In genomic region chr17:82107341-82107860, GRCh38 we compare ENCODE assay signal across 9 cellular contexts. TPM values are rescaled to one million over a fixed set of nuclear protein-coding genes. Genes with fewer than 3 reads are reported as not detected.
A peak's percentile ranks its signal among the peaks of the same experiment; 100 is the strongest.
DNase-seq lines count a peak whose midpoint lies in the region; ATAC-seq, FAIRE-seq and TF ChIP-seq lines count a peak whose summit lies in the region.
"Had no signal": no experiment of that assay in that cellular context is flagged by ENCODE, and none has a peak within 500 bp of the region (broad histone marks: within the 10 kb centered on the region; RNA-seq: fewer than 3 reads in every experiment).

No MANE protein-coding gene starts in this region.

- peak; percentile 59 to 62 for DNase-seq in A549 (ENCODE audit: low read depth in 1 of 2, low spot score in 1 of 2)
- DNase-seq in DMS114 treated with DMSO at 0.1 percent for 48 hours (lab: John Stamatoyannopoulos, UW; ENCODE audit: unreplicated experiment), result peak; percentile 13
- peak; percentile 72 for DNase-seq in kidney
- DNase-seq in small intestine, result no peak
- DNase-seq in occipital lobe (lab: John Stamatoyannopoulos, UW), result no peak
- DNase-seq: cerebellar nuclear complex had no signal

- no peak overlapping the region for H3K4me2 ChIP-seq in A549
- H3K4me2 ChIP-seq in SU-DHL-6 (ENCODE audit: low read depth, low read length, poor library complexity, severe bottlenecking), result no peak overlapping the region

- FAIRE-seq in A549 (lab: Jason Lieb, UNC) (no peak), kidney (lab: Jason Lieb, UNC) (no peak), small intestine (lab: Jason Lieb, UNC) (no peak)

- H2AFZ ChIP-seq in SU-DHL-6 (ENCODE audit: low read depth, low read length, severe bottlenecking), result no peak overlapping the region

- H3K4me3 ChIP-seq in A549 (no peak overlapping the region), SU-DHL-6 (ENCODE audit: insufficient read depth, low read length, poor library complexity, severe bottlenecking) (no peak overlapping the region), kidney (ENCODE audit: low read length in 2 of 2) (no peak overlapping the region), small intestine (ENCODE audit: low read depth in 1 of 2, low read length in 2 of 2) (no peak overlapping the region)

- H3K36me3 ChIP-seq in SU-DHL-6 (ENCODE audit: low read length), result no peaks in the 10 kb centered on the region
- peaks cover 0 to 2% of the 10 kb centered on the region in 2 donors for H3K36me3 ChIP-seq in kidney (ENCODE audit: control insufficient read depth in 1 of 2, insufficient read depth in 2 of 2, low read length in 2 of 2)
- H3K36me3 ChIP-seq in small intestine (ENCODE audit: control insufficient read depth in 2 of 2, insufficient read depth in 2 of 2, low read length in 2 of 2), result no peaks in the 10 kb centered on the region

- POLR2A ChIA-PET in A549 (lab: Yijun Ruan, JAX), result interaction anchor here (1.7 kb wide), 1 partner anchor 9 kb away, joined by 10 read pairs; the partner anchor contains the start of gene FASN

- H3K9me3 ChIP-seq in A549 (no peaks in the 10 kb centered on the region), SU-DHL-6 (ENCODE audit: insufficient read depth, low read length) (no peaks in the 10 kb centered on the region), kidney (ENCODE audit: control insufficient read depth in 1 of 2, low read length in 2 of 2) (no peaks in the 10 kb centered on the region), small intestine (ENCODE audit: control insufficient read depth, low read depth) (no peaks in the 10 kb centered on the region)

- no peak for TF ChIP-seq EP300 in A549 (IDR thresholded peaks at IDR 0.05)

- no peak for TF ChIP-seq RAD21 in A549 (conservative IDR thresholded peaks at IDR 0.05 in 1 of 2, IDR thresholded peaks at IDR 0.05 in 1 of 2)

- no peak overlapping the region for H3K9ac ChIP-seq in SU-DHL-6 (ENCODE audit: low read length)
- no peak overlapping the region for H3K9ac ChIP-seq in kidney (ENCODE audit: low read length in 2 of 2)

- peaks cover 6% of the 10 kb centered on the region for H3F3A ChIP-seq in SU-DHL-6 (ENCODE audit: insufficient read depth)

- intact Hi-C loops in kidney (cut with DNase I), result no loop called here

- peak; percentile 48 to 49 for ATAC-seq in A549
- ATAC-seq in HG02571 (IDR thresholded peaks at IDR 0.05; ENCODE audit: unreplicated experiment), result no peak
- ATAC-seq in HG03095 (IDR thresholded peaks at IDR 0.05; ENCODE audit: unreplicated experiment), result no peak

- H4K20me1 ChIP-seq in SU-DHL-6 (ENCODE audit: low read depth, low read length), result no peaks in the 10 kb centered on the region

- H3K27ac ChIP-seq in A549 (no peak overlapping the region; a peak in 1 of 6 replicates), SU-DHL-6 (ENCODE audit: low read depth, low read length) (no peak overlapping the region), kidney (ENCODE audit: low read depth in 2 of 2, low read length in 2 of 2) (no peak overlapping the region), small intestine (ENCODE audit: low read depth in 1 of 2, low read length in 1 of 2) (peak overlapping the region in 1 of 2 donors; percentile 77)

- CTCF ChIA-PET in A549 (lab: Yijun Ruan, JAX), result interaction anchor here (0.6 to 4.2 kb wide), 10 partner anchors 8 to 86 kb away, joined by 3 to 35 read pairs (median 3); partner anchors contain the start of gene FASN

- TF ChIP-seq POLR2A in A549 (IDR thresholded peaks at IDR 0.05; ENCODE audit: low read length), result no peak

- H3K27me3 ChIP-seq in SU-DHL-6 (ENCODE audit: low read length) (no peaks in the 10 kb centered on the region), small intestine (ENCODE audit: control insufficient read depth in 2 of 2, insufficient read depth in 2 of 2, low read length in 2 of 2) (no peaks in the 10 kb centered on the region)

- H3K79me2 ChIP-seq in SU-DHL-6 (ENCODE audit: insufficient read depth, low read length), result no peaks in the 10 kb centered on the region

- peaks cover 40% of the 10 kb centered on the region for H3K4me1 ChIP-seq in A549
- peaks cover 21 to 34% of the 10 kb centered on the region in 2 donors for H3K4me1 ChIP-seq in kidney (ENCODE audit: control insufficient read depth in 1 of 2, insufficient read depth in 1 of 2, low read depth in 1 of 2, low read length in 2 of 2)
- H3K4me1 ChIP-seq in small intestine (ENCODE audit: control insufficient read depth in 2 of 2, insufficient read depth in 1 of 2, low read depth in 1 of 2, low read length in 1 of 2), result peaks cover 0 to 6% of the 10 kb centered on the region in 2 donors

- no peaks in the 10 kb centered on the region for H3K9me2 ChIP-seq in SU-DHL-6 (replicated peaks; ENCODE audit: insufficient read depth, low read length)

- TF ChIP-seq CTCF in A549 (IDR thresholded peaks at IDR 0.05) (0 out of 3 replicates have a peak, but pooled peaks have one; percentile 8), SU-DHL-6 (IDR thresholded peaks at IDR 0.05; ENCODE audit: insufficient read depth, low read length, poor library complexity, severe bottlenecking) (peak; percentile 20), kidney (IDR thresholded peaks at IDR 0.05; ENCODE audit: borderline replicate concordance, extremely low read depth, insufficient read depth) (no peak)

- 90% methylated on average over 24 of the region's 24 CpGs for WGBS in A549 (ENCODE audit: missing lambda C conversion rate)
- WGBS in small intestine, 3 donors, result 86 to 90% (median 89%) methylated on average over 22 to 24 of the region's 24 CpGs

TF ChIP-seq in A549, 52 proteins besides CTCF, POLR2A, EP300 and RAD21:
- TF ChIP-seq BHLHE40 (IDR thresholded peaks at IDR 0.05; ENCODE audit: low read depth, low read length) (no peak), MYC (IDR thresholded peaks at IDR 0.05; ENCODE audit: borderline replicate concordance, low read length) (no peak), RFX5 (IDR thresholded peaks at IDR 0.05) (no peak), HOXB13 (CRISPR knock-in tag; IDR thresholded peaks at IDR 0.05; ENCODE audit: low read depth) (no peak), HDAC2 (IDR thresholded peaks at IDR 0.05) (no peak), MAFK (IDR thresholded peaks at IDR 0.05; ENCODE audit: partially characterized antibody) (no peak), SMC3 (IDR thresholded peaks at IDR 0.05) (no peak), HOXB5 (CRISPR knock-in tag; IDR thresholded peaks at IDR 0.05) (no peak), KDM1A (IDR thresholded peaks at IDR 0.05; ENCODE audit: low read depth) (no peak), SREBF2 (IDR thresholded peaks at IDR 0.05) (no peak), POLR2AphosphoS2 (conservative IDR thresholded peaks at IDR 0.05; ENCODE audit: low read length) (no peak), ZFP36 (IDR thresholded peaks at IDR 0.05; ENCODE audit: borderline replicate concordance, partially characterized antibody) (no peak), KDM5A (IDR thresholded peaks at IDR 0.05) (no peak)
TF ChIP-seq in A549: peak in this region for 0.

RNA-seq across cellular contexts. Expression of gene FASN, which starts 9.4 kb away (rescaled TPM):
- polyA plus RNA-seq in A549 (2011; rRNA removed), result 12.9 and 16.3 TPM in 2 replicates
- polyA plus RNA-seq in A549 (2012; cell fraction: cytosol; rRNA removed), result 107 and 146 TPM in 2 replicates
- polyA plus RNA-seq in A549 (2012; cell fraction: nucleus; rRNA removed), result 443 and 799 TPM in 2 replicates
- 114 to 169 TPM (median 144 TPM) in 3 replicates for polyA plus RNA-seq in A549 (2017; fragmentation: RNase III; extraction: RNeasy Plus Mini Kit Qiagen cat#74134 plus additional on column Dnase treatment)
- polyA minus RNA-seq in A549 (2011; rRNA and poly(A)+ RNA removed), result 16.9 and 37.7 TPM in 2 replicates
- 43.3 TPM for total RNA-seq in kidney
- 13.6 TPM for polyA plus RNA-seq in kidney (ENCODE audit: insufficient read depth, low read depth, low replicate concordance)
- 100 to 1,000 TPM in 1 of 3 donors, 10 to 100 TPM in 2; 13.2 to 103 (median 13.5) TPM for polyA plus RNA-seq in small intestine
- 84.1 TPM for total RNA-seq in occipital lobe

RNA-seq across cellular contexts. Expression of gene DUS1L, which starts 41.8 kb away (rescaled TPM):
- polyA plus RNA-seq in A549 (2011; rRNA removed), result 48.1 and 59.5 TPM in 2 replicates
- 169 and 171 TPM in 2 replicates for polyA plus RNA-seq in A549 (2012; cell fraction: cytosol; rRNA removed)
- polyA plus RNA-seq in A549 (2012; cell fraction: nucleus; rRNA removed), result 577 and 749 TPM in 2 replicates
- polyA plus RNA-seq in A549 (2017; fragmentation: RNase III; extraction: RNeasy Plus Mini Kit Qiagen cat#74134 plus additional on column Dnase treatment), result 81.5 to 84.8 TPM (median 83.6 TPM) in 3 replicates
- polyA minus RNA-seq in A549 (2011; rRNA and poly(A)+ RNA removed), result 25.8 and 30.8 TPM in 2 replicates
- total RNA-seq in kidney, result 84.8 TPM
- 102 TPM for polyA plus RNA-seq in kidney (ENCODE audit: insufficient read depth, low read depth, low replicate concordance)
- 100 to 1,000 TPM; 115 to 170 (median 140) TPM for polyA plus RNA-seq in small intestine
- 21.4 TPM for total RNA-seq in occipital lobe

RNA-seq across cellular contexts. Expression of gene GPS1, which starts 55.7 kb away (rescaled TPM):
- polyA plus RNA-seq in A549 (2011; rRNA removed) (89.4 and 93.8 TPM in 2 replicates), A549 (2017; fragmentation: RNase III; extraction: RNeasy Plus Mini Kit Qiagen cat#74134 plus additional on column Dnase treatment) (122 to 130 TPM (median 126 TPM) in 3 replicates), kidney (ENCODE audit: insufficient read depth, low read depth, low replicate concordance) (149 TPM), small intestine (100 to 1,000 TPM in 2 of 3 donors, 10 to 100 TPM in 1; 80.4 to 161 (median 156) TPM)
- 230 and 300 TPM in 2 replicates for polyA plus RNA-seq in A549 (2012; cell fraction: cytosol; rRNA removed)
- polyA plus RNA-seq in A549 (2012; cell fraction: nucleus; rRNA removed), result 472 and 641 TPM in 2 replicates
- polyA minus RNA-seq in A549 (2011; rRNA and poly(A)+ RNA removed), result 125 and 162 TPM in 2 replicates
- total RNA-seq in kidney (99.3 TPM), occipital lobe (64.4 TPM)

RNA-seq across cellular contexts. Expression of gene RFNG, which starts 55.8 kb away (rescaled TPM):
- polyA plus RNA-seq in A549 (2011; rRNA removed), result 8.4 and 8.9 TPM in 2 replicates
- 18.8 and 28.0 TPM in 2 replicates for polyA plus RNA-seq in A549 (2012; cell fraction: cytosol; rRNA removed)
- 72.7 and 93.7 TPM in 2 replicates for polyA plus RNA-seq in A549 (2012; cell fraction: nucleus; rRNA removed)
- 21.3 to 31.5 TPM (median 25.7 TPM) in 3 replicates for polyA plus RNA-seq in A549 (2017; fragmentation: RNase III; extraction: RNeasy Plus Mini Kit Qiagen cat#74134 plus additional on column Dnase treatment)
- 16.0 and 17.5 TPM in 2 replicates for polyA minus RNA-seq in A549 (2011; rRNA and poly(A)+ RNA removed)
- 29.8 TPM for total RNA-seq in kidney
- polyA plus RNA-seq in kidney (ENCODE audit: insufficient read depth, low read depth, low replicate concordance), result 47.3 TPM
- polyA plus RNA-seq in small intestine, result 10 to 100 TPM; 35.4 to 43.8 (median 40.0) TPM
- 14.5 TPM for total RNA-seq in occipital lobe

Comparison
In these comparisons a context has a peak if more than half of its experiments do, and no peak if none do; other contexts are left out.
1. ATAC-seq: peak in A549 (2 of 2); none in HG02571 (single experiment) and HG03095 (single experiment).
2. DNase-seq: peak in A549 (2 of 2), DMS114 treated with DMSO at 0.1 percent for 48 hours (single experiment) and kidney (single experiment); none in small intestine (single experiment) and occipital lobe (single experiment).